Comparison of ENCODE assay signal across 8 cellular contexts in genomic region chr15:32615871-32616426, GRCh38. TPM values are rescaled to one million over a fixed set of nuclear protein-coding genes. Genes with fewer than 3 reads are reported as not detected.
DNase-seq lines count a peak whose midpoint lies in the region; ATAC-seq and TF ChIP-seq lines count a peak whose summit lies in the region.
"Not testable (repeated sequence)": the region's sequence is repeated elsewhere in the genome, so short reads cannot be mapped to it uniquely, and the experiment has no call there.

No MANE protein-coding gene starts in this region.

- peaks cover 25% of the 10 kb centered on the region for H3K4me1 Mint-ChIP-seq in activated T-helper 1 cell treated with anti-CD3 and anti-CD28 coated beads, Interleukin-12 subunit alpha, Interleukin-12 subunit beta, Interleukin-2, Interleukin-4 antibody, amounts not matched to agents 30 ng/mL and 10 ng/mL and 1 ng/mL, durations not matched to agents 14 hours and 24 hours and 36 hours (ENCODE audit: low read depth)

- not testable (repeated sequence) for H3K9me3 ChIP-seq in lower lobe of right lung; skeletal muscle tissue (ENCODE audit: control insufficient read depth in 3 of 3, low read length in 3 of 3)

- H3K4me1 ChIP-seq in lower lobe of right lung; skeletal muscle tissue (ENCODE audit: control insufficient read depth in 3 of 3, insufficient read depth in 3 of 3, low read length in 3 of 3): not testable (repeated sequence)

- not testable (repeated sequence) for H3K27me3 ChIP-seq in BJ (ENCODE audit: control insufficient read depth, insufficient read depth, low read length); lower lobe of right lung (ENCODE audit: low read depth); skeletal muscle tissue (ENCODE audit: control insufficient read depth in 3 of 3, insufficient read depth in 3 of 3, low read length in 3 of 3)

- not testable (repeated sequence) for H3K27ac ChIP-seq in lower lobe of right lung; skeletal muscle tissue (ENCODE audit: low read depth, low read length)

- TF ChIP-seq CTCF in BJ (IDR thresholded peaks at IDR 0.05; ENCODE audit: insufficient read depth, low read depth, low read length); epithelial cell of esophagus (IDR thresholded peaks at IDR 0.05; ENCODE audit: insufficient read depth, low read depth, low read length, missing control alignments); lower lobe of right lung (IDR thresholded peaks at IDR 0.05): not testable (repeated sequence)

- H3K4me3 Mint-ChIP-seq in activated T-helper 1 cell treated with anti-CD3 and anti-CD28 coated beads, Interleukin-12 subunit alpha, Interleukin-12 subunit beta, Interleukin-2, Interleukin-4 antibody, amounts not matched to agents 30 ng/mL and 10 ng/mL and 1 ng/mL, durations not matched to agents 14 hours and 24 hours and 36 hours, result peak overlapping the region; percentile 98

- ATAC-seq in GM19043 (IDR thresholded peaks at IDR 0.05; ENCODE audit: low read depth, unreplicated experiment) (peak; percentile 2), HG02938 (IDR thresholded peaks at IDR 0.05; ENCODE audit: unreplicated experiment) (peak; percentile 8), lower lobe of right lung (peak in 1 of 2 donors; percentile 6)

- not testable (repeated sequence) for H3K27me3 Mint-ChIP-seq in activated T-helper 1 cell treated with anti-CD3 and anti-CD28 coated beads, Interleukin-12 subunit alpha, Interleukin-12 subunit beta, Interleukin-2, Interleukin-4 antibody, amounts not matched to agents 30 ng/mL and 10 ng/mL and 1 ng/mL, durations not matched to agents 14 hours and 24 hours and 36 hours (ENCODE audit: insufficient read depth)

- H3K36me3 ChIP-seq in BJ (ENCODE audit: control insufficient read depth, insufficient read depth, low read length); lower lobe of right lung; skeletal muscle tissue (ENCODE audit: control insufficient read depth in 3 of 3, insufficient read depth in 3 of 3, low read length in 3 of 3): not testable (repeated sequence)

- intact Hi-C loops in activated T-helper 1 cell treated with anti-CD3 and anti-CD28 coated beads, Interleukin-12 subunit alpha, Interleukin-12 subunit beta, Interleukin-2, Interleukin-4 antibody, amounts not matched to agents 30 ng/mL and 10 ng/mL and 1 ng/mL, durations not matched to agents 14 hours and 24 hours and 36 hours (cut with micrococcal nuclease); lower lobe of right lung (cut with DNase I): not testable (repeated sequence)

- H3K36me3 Mint-ChIP-seq in activated T-helper 1 cell treated with anti-CD3 and anti-CD28 coated beads, Interleukin-12 subunit alpha, Interleukin-12 subunit beta, Interleukin-2, Interleukin-4 antibody, amounts not matched to agents 30 ng/mL and 10 ng/mL and 1 ng/mL, durations not matched to agents 14 hours and 24 hours and 36 hours (ENCODE audit: low read depth), result peaks cover 11% of the 10 kb centered on the region

- H3K27ac Mint-ChIP-seq in activated T-helper 1 cell treated with anti-CD3 and anti-CD28 coated beads, Interleukin-12 subunit alpha, Interleukin-12 subunit beta, Interleukin-2, Interleukin-4 antibody, amounts not matched to agents 30 ng/mL and 10 ng/mL and 1 ng/mL, durations not matched to agents 14 hours and 24 hours and 36 hours, result peak overlapping the region; percentile 96

- not testable (repeated sequence) for H3K9me3 Mint-ChIP-seq in activated T-helper 1 cell treated with anti-CD3 and anti-CD28 coated beads, Interleukin-12 subunit alpha, Interleukin-12 subunit beta, Interleukin-2, Interleukin-4 antibody, amounts not matched to agents 30 ng/mL and 10 ng/mL and 1 ng/mL, durations not matched to agents 14 hours and 24 hours and 36 hours

- POLR2A ChIA-PET in BJ (lab: Charles Lee), result not testable (repeated sequence)

- H3K9ac ChIP-seq in skeletal muscle tissue (ENCODE audit: low read depth in 1 of 3, low read length in 3 of 3), result peak overlapping the region in 2 of 3 donors; percentile 32 to 35

- H3K4me3 ChIP-seq in BJ (ENCODE audit: low read depth, low read length) (peak overlapping the region; percentile 61), epithelial cell of esophagus (ENCODE audit: low read length) (peak overlapping the region; percentile 75), lower lobe of right lung (peak overlapping the region; percentile 58), skeletal muscle tissue (ENCODE audit: low read length in 3 of 3) (peak overlapping the region; percentile 62 to 78 (median 72))

- CTCF ChIA-PET in BJ (lab: Yijun Ruan, JAX), result not testable (repeated sequence)

- not testable (repeated sequence) for DNase-seq in BJ (ENCODE audit: low read depth); activated T-helper 1 cell treated with anti-CD3 and anti-CD28 coated beads, Interleukin-12 subunit alpha, Interleukin-12 subunit beta, Interleukin-2, Interleukin-4 antibody, amounts not matched to agents 30 ng/mL and 10 ng/mL and 1 ng/mL, durations not matched to agents 14 hours and 24 hours and 36 hours (ENCODE audit: low spot score); lower lobe of right lung
- DNase-seq in NAMALWA (ENCODE audit: low spot score) (peak; percentile 41), epithelial cell of esophagus (ENCODE audit: low read depth) (peak; percentile 7)

RNA-seq across cellular contexts. Expression of gene ARHGAP11A, which starts 0.6 kb away (rescaled TPM):
- polyA plus RNA-seq in BJ (2011; rRNA removed), result 5.5 and 8.7 TPM in 2 replicates
- polyA minus RNA-seq in BJ (2011; rRNA and poly(A)+ RNA removed), result 2.6 and 4.7 TPM in 2 replicates
- total RNA-seq in activated T-helper 1 cell treated with anti-CD3 and anti-CD28 coated beads, Interleukin-12 subunit alpha, Interleukin-12 subunit beta, Interleukin-2, Interleukin-4 antibody, amounts not matched to agents 30 ng/mL and 10 ng/mL and 1 ng/mL, durations not matched to agents 14 hours and 24 hours and 36 hours, result 90.2 and 96.4 TPM in 2 replicates
- total RNA-seq in lower lobe of right lung (4.9 TPM), skeletal muscle tissue (3.7 TPM)

RNA-seq across cellular contexts. Expression of gene GOLGA8N, which starts 22.7 kb away (rescaled TPM):
- polyA plus RNA-seq in BJ (2011; rRNA removed), result 1.9 and 2.9 TPM in 2 replicates
- 3.1 and 5.0 TPM in 2 replicates for polyA minus RNA-seq in BJ (2011; rRNA and poly(A)+ RNA removed)
- total RNA-seq in activated T-helper 1 cell treated with anti-CD3 and anti-CD28 coated beads, Interleukin-12 subunit alpha, Interleukin-12 subunit beta, Interleukin-2, Interleukin-4 antibody, amounts not matched to agents 30 ng/mL and 10 ng/mL and 1 ng/mL, durations not matched to agents 14 hours and 24 hours and 36 hours, result 6.2 and 7.7 TPM in 2 replicates
- total RNA-seq in lower lobe of right lung, result 14.3 TPM
- 5.2 TPM for total RNA-seq in skeletal muscle tissue

RNA-seq across cellular contexts. Expression of gene SCG5, which starts 25.6 kb away (rescaled TPM):
- polyA plus RNA-seq in BJ (2011; rRNA removed), result 9.4 and 16.7 TPM in 2 replicates
- 2.5 and 5.5 TPM in 2 replicates for polyA minus RNA-seq in BJ (2011; rRNA and poly(A)+ RNA removed)
- total RNA-seq in activated T-helper 1 cell treated with anti-CD3 and anti-CD28 coated beads, Interleukin-12 subunit alpha, Interleukin-12 subunit beta, Interleukin-2, Interleukin-4 antibody, amounts not matched to agents 30 ng/mL and 10 ng/mL and 1 ng/mL, durations not matched to agents 14 hours and 24 hours and 36 hours, result 1.6 and 2.6 TPM in 2 replicates
- 0.65 TPM for total RNA-seq in lower lobe of right lung
- 8.4 TPM for total RNA-seq in skeletal muscle tissue

Comparison
In these comparisons a context has a peak if more than half of its experiments do, and no peak if none do; other contexts are left out.
1. RNA of gene ARHGAP11A, which starts 0.6 kb away (total RNA-seq): 90.2 to 96.4 TPM in activated T-helper 1 cell treated with anti-CD3 and anti-CD28 coated beads, Interleukin-12 subunit alpha, Interleukin-12 subunit beta, Interleukin-2, Interleukin-4 antibody, amounts not matched to agents 30 ng/mL and 10 ng/mL and 1 ng/mL, durations not matched to agents 14 hours and 24 hours and 36 hours; 4.9 TPM in lower lobe of right lung (single experiment) and 3.7 TPM in skeletal muscle tissue (single experiment); every median in the first group is over 10 times any median in the second.
2. Peak in every context shown above with its lines, with median percentiles within 50 percentile points of each other: H3K4me3 ChIP-seq.